ENCODE assay signal across 17 cellular contexts in genomic region chr15:92747047-92747446, GRCh38.
A peak's percentile ranks its signal among the peaks of the same experiment; 100 is the strongest.
DNase-seq lines count a peak whose midpoint lies in the region; TF ChIP-seq lines count a peak whose summit lies in the region.
"Had no signal": no experiment of that assay in that cellular context is flagged by ENCODE, and none has a peak within 500 bp of the region (broad histone marks: within the 10 kb centered on the region; RNA-seq: fewer than 3 reads in every experiment).

No MANE protein-coding gene starts in this region.

- H3K4ac ChIP-seq in mesendoderm (ENCODE audit: low read depth, low read length), result no peak overlapping the region

- no peak overlapping the region for H2BK15ac ChIP-seq in mesendoderm (replicated peaks; ENCODE audit: low read depth)

- peaks cover 1% of the 10 kb centered on the region for H3K27me3 ChIP-seq in mesendoderm (ENCODE audit: insufficient read depth, low read length, poor library complexity)
- H3K27me3 ChIP-seq in left ventricle myocardium inferior (ENCODE audit: low read depth), result no peaks in the 10 kb centered on the region
- no peaks in the 10 kb centered on the region for H3K27me3 ChIP-seq in HAP-1 (ENCODE audit: low read depth)

- no peak overlapping the region for H4K5ac ChIP-seq in mesendoderm (ENCODE audit: low read length)

- H3K4me1 ChIP-seq in mesendoderm (ENCODE audit: control insufficient read depth, low read depth, low read length) (peaks cover 7% of the 10 kb centered on the region), left ventricle myocardium inferior (no peaks in the 10 kb centered on the region), HAP-1 (peaks cover 17% of the 10 kb centered on the region)
- H3K4me1 ChIP-seq: SJSA1 had no signal

- H3K79me1 ChIP-seq in mesendoderm (ENCODE audit: low read length), result no peaks in the 10 kb centered on the region

- DNase-seq in EH (ENCODE audit: low read depth) (peak; percentile 1), HT-29 (ENCODE audit: low spot score) (peak; percentile 39), mesendoderm (peak; percentile 34), left ventricle myocardium inferior (no peak), HAP-1 (ENCODE audit: low spot score in 2 of 2) (no peak)
- no peak for DNase-seq in effector CD8-positive, alpha-beta T cell (lab: John Stamatoyannopoulos, UW)
- DNase-seq: ACHN; CD4-positive, alpha-beta T cell; DND-41; HCEC 1CT; KG1; NCI-H1105 treated with DMSO at 0.1 percent for 48 hours; NCI-H1930; NCI-H510A treated with DMSO at 0.1 percent for 48 hours; RPMI8226 had no signal

- peak overlapping the region; percentile 24 for H3K27ac ChIP-seq in VCaP
- H3K27ac ChIP-seq in mesendoderm (ENCODE audit: low read depth, low read length), result no peak overlapping the region
- no peak overlapping the region for H3K27ac ChIP-seq in left ventricle myocardium inferior (replicated peaks)
- H3K27ac ChIP-seq: SJSA1 had no signal

- no peaks in the 10 kb centered on the region for H3K36me3 ChIP-seq in mesendoderm (ENCODE audit: control insufficient read depth, insufficient read depth, low read length)
- H3K36me3 ChIP-seq in left ventricle myocardium inferior, result no peaks in the 10 kb centered on the region
- H3K36me3 ChIP-seq in HAP-1 (replicated peaks), result no peaks in the 10 kb centered on the region
- H3K36me3 ChIP-seq: SJSA1 had no signal

- H3K9ac ChIP-seq in mesendoderm (ENCODE audit: low read length), result no peak overlapping the region

- no peak overlapping the region for H3K4me2 ChIP-seq in mesendoderm (ENCODE audit: low read length)

- no peak overlapping the region for H3K4me3 ChIP-seq in mesendoderm (ENCODE audit: low read length)
- H3K4me3 ChIP-seq in left ventricle myocardium inferior, result no peak overlapping the region
- H3K4me3 ChIP-seq in HAP-1, result no peak overlapping the region
- H3K4me3 ChIP-seq: SJSA1 had no signal

- H4K8ac ChIP-seq in mesendoderm (ENCODE audit: low read depth, low read length), result no peak overlapping the region

- no peak overlapping the region for H2BK5ac ChIP-seq in mesendoderm (ENCODE audit: low read length)

- TF ChIP-seq CTCF in VCaP (conservative IDR thresholded peaks at IDR 0.05) (no peak), left ventricle myocardium inferior (IDR thresholded peaks at IDR 0.05; ENCODE audit: borderline replicate concordance) (no peak)

- H3K9me3 ChIP-seq in left ventricle myocardium inferior (replicated peaks) (peaks cover 7% of the 10 kb centered on the region), HAP-1 (no peaks in the 10 kb centered on the region)
- H3K9me3 ChIP-seq: SJSA1 had no signal

- no peaks in the 10 kb centered on the region for H3K79me2 ChIP-seq in mesendoderm (ENCODE audit: control insufficient read depth, insufficient read depth, low read length)

- in situ Hi-C loops in HAP-1 (cut with MboI; ENCODE audit: low sequenced_read_pairs), result no loop called here

- intact Hi-C loops in left ventricle myocardium inferior (cut with micrococcal nuclease), result no loop called here

- H3K18ac ChIP-seq in mesendoderm (ENCODE audit: low read length), result no peak overlapping the region

- no peak overlapping the region for H2BK120ac ChIP-seq in mesendoderm (ENCODE audit: low read depth, low read length)

- H3K56ac ChIP-seq in mesendoderm (ENCODE audit: low read length), result no peak overlapping the region

- no CpG with 5 or more reads among the region's 3 CpGs for WGBS in mesendoderm (ENCODE audit: extremely low coverage, insufficient coverage, low lambda C conversion rate)

- no peak overlapping the region for H2AK5ac ChIP-seq in mesendoderm (ENCODE audit: low read length)

- H3K23ac ChIP-seq in mesendoderm (ENCODE audit: low read length), result no peak overlapping the region

Comparison
In these comparisons a context has a peak if more than half of its experiments do, and no peak if none do; other contexts are left out.
1. DNase-seq: peak in EH (single experiment), HT-29 (single experiment) and mesendoderm (single experiment); none in left ventricle myocardium inferior (single experiment), effector CD8-positive, alpha-beta T cell (single experiment) and HAP-1 (0 of 2).